1 cellular context compared by ENCODE assay signal in the genomic region with DNA sequence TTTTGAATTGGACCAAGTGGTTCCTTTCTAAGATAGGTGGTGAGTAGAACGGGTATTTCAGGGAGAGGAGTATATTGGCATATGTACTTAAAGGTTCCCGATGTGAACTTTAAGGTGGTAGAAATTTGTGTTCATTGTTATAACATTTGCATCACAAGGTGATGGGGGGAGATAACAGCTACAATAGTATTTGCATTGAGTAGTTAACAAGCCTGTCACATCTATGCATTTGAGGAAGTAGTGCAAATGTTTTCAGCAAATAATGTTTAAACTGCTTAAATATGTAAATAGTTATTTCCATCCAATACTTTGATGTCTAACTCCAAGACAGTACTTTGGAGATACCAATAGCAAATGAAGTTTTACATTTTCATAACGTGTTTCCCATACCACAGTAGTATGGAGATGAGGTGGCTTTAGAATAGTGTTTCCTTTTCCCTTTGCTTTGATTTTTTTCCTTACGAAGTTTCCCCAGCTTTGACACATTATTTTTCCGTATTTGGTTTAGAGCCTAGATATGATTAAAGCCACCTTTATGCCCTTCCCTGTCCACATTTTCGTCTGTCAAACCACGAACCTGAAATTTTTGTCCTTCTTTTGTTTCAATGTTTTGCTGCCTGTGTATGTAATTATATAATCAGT.
TF ChIP-seq lines count a peak whose summit lies in the region.

No MANE protein-coding gene starts in this region.

TF ChIP-seq in K562, 482 proteins besides CTCF, POLR2A, EP300 and RAD21 (continued from another document):
- TF ChIP-seq ZNF3 (CRISPR knock-in tag; IDR thresholded peaks at IDR 0.05) (no peak), JUND (IDR thresholded peaks at IDR 0.05; ENCODE audit: borderline replicate concordance, low read depth, low read length) (0 out of 2 replicates have a peak, but pooled peaks have one; percentile 24), JUND (tag; IDR thresholded peaks at IDR 0.05; ENCODE audit: borderline replicate concordance, low read depth, low read length) (no peak), NCOR1 (IDR thresholded peaks at IDR 0.05) (peak; percentile 33; the same call in 1 of the 2 replicates), FOXK2 (conservative IDR thresholded peaks at IDR 0.05 in 1 of 2, IDR thresholded peaks at IDR 0.05 in 1 of 2; ENCODE audit: low read depth in 2 of 2) (0 out of 4 replicates have a peak, but pooled peaks of 1 of the 2 experiments have one; percentile 35), POLR2AphosphoS2 (IDR thresholded peaks at IDR 0.05; ENCODE audit: low read length) (peak; percentile 30; the same call in 1 of the 2 replicates), HMG20B (CRISPR knock-in tag; IDR thresholded peaks at IDR 0.05) (no peak), MTA2 (IDR thresholded peaks at IDR 0.05; ENCODE audit: low read depth) (0 out of 2 replicates have a peak, but pooled peaks have one; percentile 24), ZZZ3 (IDR thresholded peaks at IDR 0.05) (no peak), TCF3 (CRISPR knock-in tag; IDR thresholded peaks at IDR 0.05) (peak; percentile 65; the same call in 1 of the 2 replicates), CBFA2T3 (IDR thresholded peaks at IDR 0.05) (peak; percentile 48; the same call in 1 of the 2 replicates), ELF2 (CRISPR knock-in tag; IDR thresholded peaks at IDR 0.05) (0 out of 2 replicates have a peak, but pooled peaks have one; percentile 31), MEIS2 (IDR thresholded peaks at IDR 0.05; ENCODE audit: partially characterized antibody) (peak; percentile 41), KLF10 (CRISPR knock-in tag; IDR thresholded peaks at IDR 0.05) (0 out of 2 replicates have a peak, but pooled peaks have one; percentile 67)
- TF ChIP-seq, protein P1, sequence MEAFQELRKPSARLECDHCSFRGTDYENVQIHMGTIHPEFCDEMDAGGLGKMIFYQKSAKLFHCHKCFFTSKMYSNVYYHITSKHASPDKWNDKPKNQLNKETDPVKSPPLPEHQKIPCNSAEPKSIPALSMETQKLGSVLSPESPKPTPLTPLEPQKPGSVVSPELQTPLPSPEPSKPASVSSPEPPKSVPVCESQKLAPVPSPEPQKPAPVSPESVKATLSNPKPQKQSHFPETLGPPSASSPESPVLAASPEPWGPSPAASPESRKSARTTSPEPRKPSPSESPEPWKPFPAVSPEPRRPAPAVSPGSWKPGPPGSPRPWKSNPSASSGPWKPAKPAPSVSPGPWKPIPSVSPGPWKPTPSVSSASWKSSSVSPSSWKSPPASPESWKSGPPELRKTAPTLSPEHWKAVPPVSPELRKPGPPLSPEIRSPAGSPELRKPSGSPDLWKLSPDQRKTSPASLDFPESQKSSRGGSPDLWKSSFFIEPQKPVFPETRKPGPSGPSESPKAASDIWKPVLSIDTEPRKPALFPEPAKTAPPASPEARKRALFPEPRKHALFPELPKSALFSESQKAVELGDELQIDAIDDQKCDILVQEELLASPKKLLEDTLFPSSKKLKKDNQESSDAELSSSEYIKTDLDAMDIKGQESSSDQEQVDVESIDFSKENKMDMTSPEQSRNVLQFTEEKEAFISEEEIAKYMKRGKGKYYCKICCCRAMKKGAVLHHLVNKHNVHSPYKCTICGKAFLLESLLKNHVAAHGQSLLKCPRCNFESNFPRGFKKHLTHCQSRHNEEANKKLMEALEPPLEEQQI (IDR thresholded peaks at IDR 0.05) = 0 out of 2 replicates have a peak, but pooled peaks have one; percentile 19
- TF ChIP-seq, protein P2, sequence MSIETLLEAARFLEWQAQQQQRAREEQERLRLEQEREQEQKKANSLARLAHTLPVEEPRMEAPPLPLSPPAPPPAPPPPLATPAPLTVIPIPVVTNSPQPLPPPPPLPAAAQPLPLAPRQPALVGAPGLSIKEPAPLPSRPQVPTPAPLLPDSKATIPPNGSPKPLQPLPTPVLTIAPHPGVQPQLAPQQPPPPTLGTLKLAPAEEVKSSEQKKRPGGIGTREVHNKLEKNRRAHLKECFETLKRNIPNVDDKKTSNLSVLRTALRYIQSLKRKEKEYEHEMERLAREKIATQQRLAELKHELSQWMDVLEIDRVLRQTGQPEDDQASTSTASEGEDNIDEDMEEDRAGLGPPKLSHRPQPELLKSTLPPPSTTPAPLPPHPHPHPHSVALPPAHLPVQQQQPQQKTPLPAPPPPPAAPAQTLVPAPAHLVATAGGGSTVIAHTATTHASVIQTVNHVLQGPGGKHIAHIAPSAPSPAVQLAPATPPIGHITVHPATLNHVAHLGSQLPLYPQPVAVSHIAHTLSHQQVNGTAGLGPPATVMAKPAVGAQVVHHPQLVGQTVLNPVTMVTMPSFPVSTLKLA (conservative IDR thresholded peaks at IDR 0.05) = 0 out of 4 replicates have a peak, but pooled peaks of 1 of the 2 experiments have one; percentile 15
- TF ChIP-seq, protein P3, sequence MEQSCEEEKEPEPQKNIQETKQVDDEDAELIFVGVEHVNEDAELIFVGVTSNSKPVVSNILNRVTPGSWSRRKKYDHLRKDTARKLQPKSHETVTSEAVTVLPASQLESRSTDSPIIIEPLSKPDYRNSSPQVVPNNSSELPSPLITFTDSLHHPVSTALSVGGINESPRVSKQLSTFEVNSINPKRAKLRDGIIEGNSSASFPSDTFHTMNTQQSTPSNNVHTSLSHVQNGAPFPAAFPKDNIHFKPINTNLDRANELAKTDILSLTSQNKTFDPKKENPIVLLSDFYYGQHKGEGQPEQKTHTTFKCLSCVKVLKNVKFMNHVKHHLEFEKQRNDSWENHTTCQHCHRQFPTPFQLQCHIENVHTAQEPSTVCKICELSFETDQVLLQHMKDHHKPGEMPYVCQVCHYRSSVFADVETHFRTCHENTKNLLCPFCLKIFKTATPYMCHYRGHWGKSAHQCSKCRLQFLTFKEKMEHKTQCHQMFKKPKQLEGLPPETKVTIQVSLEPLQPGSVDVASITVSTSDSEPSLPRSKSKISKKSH (CRISPR knock-in tag; IDR thresholded peaks at IDR 0.05) = 0 out of 2 replicates have a peak, but pooled peaks have one; percentile 42
